Comparison of ENCODE assay signal across 11 cellular contexts in genomic region chr15:83919319-83919830, GRCh38.
DNase-seq lines count a peak whose midpoint lies in the region; ATAC-seq and FAIRE-seq lines count a peak whose summit lies in the region.
"Had no signal": no experiment of that assay in that cellular context is flagged by ENCODE, and none has a peak within 500 bp of the region (broad histone marks: within the 10 kb centered on the region; RNA-seq: fewer than 3 reads in every experiment).

No MANE protein-coding gene starts in this region.

- no peak overlapping the region for H3K27ac ChIP-seq in small intestine (ENCODE audit: low read depth in 1 of 2, low read length in 1 of 2)
- H3K27ac ChIP-seq: pancreas had no signal

- H3K4me1 Mint-ChIP-seq in T-helper 1 cell treated with Interleukin-12 subunit alpha and Interleukin-12 subunit beta and Interleukin-4 antibody, amounts not matched to agents 30 μg/mL and 1 μg/mL, for 36 hours (ENCODE audit: low read depth): peaks cover 13% of the 10 kb centered on the region

- no peak overlapping the region for H3K4me3 ChIP-seq in small intestine (ENCODE audit: low read depth in 1 of 2, low read length in 2 of 2)
- H3K4me3 ChIP-seq: K562, pancreas had no signal

- no peaks in the 10 kb centered on the region for H3K9me3 Mint-ChIP-seq in T-helper 1 cell treated with Interleukin-12 subunit alpha and Interleukin-12 subunit beta and Interleukin-4 antibody, amounts not matched to agents 30 μg/mL and 1 μg/mL, for 36 hours
- H3K9me3 Mint-ChIP-seq: dendritic cell treated with granulocyte-macrophage colony-stimulating factor and Interleukin-4, amounts not matched to agents 40 ng/mL and 50 ng/mL, for 4 days had no signal

- no peak for FAIRE-seq in small intestine (lab: Jason Lieb, UNC)
- FAIRE-seq: K562, pancreas had no signal

- H3K36me3 Mint-ChIP-seq in T-helper 1 cell treated with Interleukin-12 subunit alpha and Interleukin-12 subunit beta and Interleukin-4 antibody, amounts not matched to agents 30 μg/mL and 1 μg/mL, for 36 hours (ENCODE audit: low read depth): no peaks in the 10 kb centered on the region

- 57 to 69% (median 65%) methylated on average over 5 of the region's 5 CpGs for WGBS in small intestine, 3 donors

- H3K27me3 ChIP-seq in small intestine (ENCODE audit: control insufficient read depth in 2 of 2, insufficient read depth in 2 of 2, low read length in 2 of 2): no peaks in the 10 kb centered on the region
- H3K27me3 ChIP-seq: pancreas had no signal

- H3K36me3 ChIP-seq in small intestine (ENCODE audit: control insufficient read depth in 2 of 2, insufficient read depth in 2 of 2, low read length in 2 of 2): no peaks in the 10 kb centered on the region
- H3K36me3 ChIP-seq: pancreas had no signal

- DNase-seq in activated T-cell treated with anti-CD3 and anti-CD28 coated beads for 48 hours (ENCODE audit: low read depth) (peak; percentile 11), small intestine (no peak), Kasumi-1 (lab: John Stamatoyannopoulos, UW) (no peak), DMS53 (lab: John Stamatoyannopoulos, UW) (no peak)
- DNase-seq in activated T-cell treated with anti-CD3 and anti-CD28 coated beads, Interleukin-2, amount 50 U/mL, for 1 hour: no peak
- DNase-seq in stimulated activated naive CD8-positive, alpha-beta T cell treated with anti-CD3 and anti-CD28 coated beads, Interleukin-15, Interleukin-2, amounts not matched to agents 100 U/mL and 50 U/mL, for 24 hours: peak; percentile 20
- DNase-seq: pancreas had no signal

- peak overlapping the region; percentile 4 for H3K4me3 Mint-ChIP-seq in T-helper 1 cell treated with Interleukin-12 subunit alpha and Interleukin-12 subunit beta and Interleukin-4 antibody, amounts not matched to agents 30 μg/mL and 1 μg/mL, for 36 hours
- H3K4me3 Mint-ChIP-seq: dendritic cell treated with granulocyte-macrophage colony-stimulating factor and Interleukin-4, amounts not matched to agents 40 ng/mL and 50 ng/mL, for 4 days had no signal

- H3K27ac Mint-ChIP-seq in T-helper 1 cell treated with Interleukin-12 subunit alpha and Interleukin-12 subunit beta and Interleukin-4 antibody, amounts not matched to agents 30 μg/mL and 1 μg/mL, for 36 hours: no peak overlapping the region
- H3K27ac Mint-ChIP-seq: dendritic cell treated with granulocyte-macrophage colony-stimulating factor and Interleukin-4, amounts not matched to agents 40 ng/mL and 50 ng/mL, for 4 days had no signal

- no peaks in the 10 kb centered on the region for H3K4me1 ChIP-seq in small intestine (ENCODE audit: control insufficient read depth in 2 of 2, insufficient read depth in 1 of 2, low read depth in 1 of 2, low read length in 1 of 2)

- H3K9me3 ChIP-seq in small intestine (ENCODE audit: control insufficient read depth, low read depth): no peaks in the 10 kb centered on the region
- H3K9me3 ChIP-seq: pancreas had no signal

- H3K27me3 Mint-ChIP-seq in T-helper 1 cell treated with Interleukin-12 subunit alpha and Interleukin-12 subunit beta and Interleukin-4 antibody, amounts not matched to agents 30 μg/mL and 1 μg/mL, for 36 hours (ENCODE audit: low read depth): peaks cover 2% of the 10 kb centered on the region
- H3K27me3 Mint-ChIP-seq: dendritic cell treated with granulocyte-macrophage colony-stimulating factor and Interleukin-4, amounts not matched to agents 40 ng/mL and 50 ng/mL, for 4 days had no signal

- ATAC-seq in HG02610 (IDR thresholded peaks at IDR 0.05; ENCODE audit: unreplicated experiment): peak; percentile 88
- ATAC-seq in stimulated activated naive CD8-positive, alpha-beta T cell treated with anti-CD3 and anti-CD28 coated beads, Interleukin-15, Interleukin-2, amounts not matched to agents 100 U/mL and 50 U/mL, for 24 hours: peak; percentile 88
- ATAC-seq: K562 had no signal

Comparison
In these comparisons a context has a peak if more than half of its experiments do, and no peak if none do; other contexts are left out.
1. DNase-seq: peak in activated T-cell treated with anti-CD3 and anti-CD28 coated beads for 48 hours (single experiment) and stimulated activated naive CD8-positive, alpha-beta T cell treated with anti-CD3 and anti-CD28 coated beads, Interleukin-15, Interleukin-2, amounts not matched to agents 100 U/mL and 50 U/mL, for 24 hours (single experiment); none in activated T-cell treated with anti-CD3 and anti-CD28 coated beads, Interleukin-2, amount 50 U/mL, for 1 hour (single experiment), small intestine (single experiment), Kasumi-1 (0 of 2) and DMS53 (single experiment).